1 cellular context compared by ENCODE assay signal in genomic region chr16:1154291-1154886, GRCh38.
TF ChIP-seq lines count a peak whose summit lies in the region.

No MANE protein-coding gene starts in this region.

TF ChIP-seq in endothelial cell of umbilical vein, 7 proteins besides CTCF, POLR2A, EP300 and RAD21:
- peak; percentile 79 for TF ChIP-seq EZH2 (IDR thresholded peaks at IDR 0.05; ENCODE audit: borderline replicate concordance, low read depth, low read length, severe bottlenecking)
- TF ChIP-seq FOS (IDR thresholded peaks at IDR 0.05; ENCODE audit: borderline replicate concordance, insufficient read depth, low read length): no peak
- no peak for TF ChIP-seq JUN (IDR thresholded peaks at IDR 0.05; ENCODE audit: borderline replicate concordance, insufficient read depth, insufficient read length, low read depth)
- no peak for TF ChIP-seq MYC (IDR thresholded peaks at IDR 0.05; ENCODE audit: low read depth, low read length)
